ENCODE assay signal across 9 cellular contexts in the genomic region with DNA sequence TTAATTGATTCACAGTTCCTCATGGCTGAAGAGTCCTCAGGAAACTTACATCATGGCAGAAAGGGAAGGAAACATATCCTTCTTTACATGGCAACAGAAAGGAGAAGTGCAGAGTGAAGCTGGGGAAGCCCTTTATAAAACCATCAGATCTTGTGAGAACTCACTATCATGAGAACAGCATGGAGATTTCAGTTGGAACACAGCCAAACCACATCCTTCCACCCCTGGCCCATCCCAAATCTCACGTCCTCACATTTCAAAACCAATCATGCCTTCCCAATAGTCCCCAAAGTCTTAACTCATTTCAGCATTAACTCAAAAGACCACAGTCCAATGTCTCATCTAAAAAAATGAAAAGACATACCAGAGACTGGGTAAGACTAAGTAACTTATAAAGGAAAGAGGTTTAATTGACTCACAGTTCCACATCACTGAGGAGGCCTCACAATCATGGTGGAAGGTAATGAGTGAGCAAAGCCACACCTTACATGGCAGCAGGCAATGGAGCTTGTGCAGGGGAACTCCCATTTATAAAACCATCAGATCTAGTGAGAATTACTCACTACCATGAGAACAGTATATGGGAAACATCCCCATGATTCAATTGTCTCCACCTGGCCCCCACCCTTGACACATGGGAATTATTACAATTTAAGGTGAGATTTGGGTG.
DNase-seq lines count a peak whose midpoint lies in the region; ATAC-seq, FAIRE-seq and TF ChIP-seq lines count a peak whose summit lies in the region.
"Had no signal": no experiment of that assay in that cellular context is flagged by ENCODE, and none has a peak within 500 bp of the region (broad histone marks: within the 10 kb centered on the region; RNA-seq: fewer than 3 reads in every experiment).

No MANE protein-coding gene starts in this region.

- no peaks in the 10 kb centered on the region for H3K4me1 ChIP-seq in right lobe of liver
- no peaks in the 10 kb centered on the region for H3K4me1 ChIP-seq in HepG2 (ENCODE audit: insufficient read depth, low read length)

- no peak for DNase-seq in right lobe of liver
- DNase-seq in HepG2 (ENCODE audit: low spot score) = no peak
- DNase-seq in islet precursor cell = no peak
- no peak for DNase-seq in NCI-H2107 (lab: John Stamatoyannopoulos, UW)
- no peak for DNase-seq in WTC11 (ENCODE audit: low spot score)

- H3K4me3 ChIP-seq in right lobe of liver = no peak overlapping the region
- no peak overlapping the region for H3K4me3 ChIP-seq in HepG2 (replicated peaks in 1 of 3; ENCODE audit: insufficient read depth in 1 of 3, low read depth in 2 of 3, low read length in 3 of 3)

- H3K36me3 ChIP-seq in right lobe of liver = no peaks in the 10 kb centered on the region
- no peaks in the 10 kb centered on the region for H3K36me3 ChIP-seq in HepG2 (replicated peaks in 1 of 2; ENCODE audit: control insufficient read depth in 1 of 2, insufficient read depth in 2 of 2, low read length in 2 of 2)

- WGBS in right lobe of liver (ENCODE audit: insufficient coverage, low coverage, low lambda C conversion rate, missing lambda C conversion rate) = 8% methylated on average over 1 of the region's 1 CpG
- WGBS in HepG2 (ENCODE audit: low lambda C conversion rate) = 0% methylated on average over 1 of the region's 1 CpG

- FAIRE-seq in HepG2 (lab: Jason Lieb, UNC) = no peak

- no peak for TF ChIP-seq RAD21 in HepG2 (CRISPR knock-in tag; IDR thresholded peaks at IDR 0.05)

- no peaks in the 10 kb centered on the region for H3K27me3 Mint-ChIP-seq in activated naive CD4-positive, alpha-beta T cell treated with anti-CD3 and anti-CD28 coated beads, Interleukin-2, amount 50 U/mL, for 24 hours
- H3K27me3 Mint-ChIP-seq in stimulated activated naive CD8-positive, alpha-beta T cell treated with anti-CD3 and anti-CD28 coated beads, Interleukin-15, Interleukin-2, amounts not matched to agents 100 ng/mL and 50 ng/mL, for 24 hours = no peaks in the 10 kb centered on the region
- H3K27me3 Mint-ChIP-seq in WTC11 (ENCODE audit: low read depth) = no peaks in the 10 kb centered on the region; the same call in 1 of the 2 replicates

- no peak for TF ChIP-seq POLR2A in right lobe of liver (IDR thresholded peaks at IDR 0.05)
- no peak for TF ChIP-seq POLR2A in HepG2 (IDR thresholded peaks at IDR 0.05; ENCODE audit: insufficient read depth in 1 of 2, low read depth in 2 of 2, low read length in 2 of 2)

- no peak overlapping the region for H2AFZ ChIP-seq in HepG2 (ENCODE audit: low read length)

- no peak overlapping the region for H3K9ac ChIP-seq in HepG2 (ENCODE audit: insufficient read depth, low read depth, low read length)

- no peaks in the 10 kb centered on the region for H4K20me1 ChIP-seq in HepG2 (ENCODE audit: insufficient read depth, low read length)

- H3K27ac ChIP-seq in right lobe of liver = no peak overlapping the region
- H3K27ac ChIP-seq in HepG2 (ENCODE audit: extremely low read length, insufficient read depth, low read length) = no peak overlapping the region
- H3K27ac ChIP-seq: C4-2B had no signal

- H3K9me3 ChIP-seq in right lobe of liver = no peaks in the 10 kb centered on the region
- H3K9me3 ChIP-seq in HepG2 (ENCODE audit: low read length) = peaks cover 90% of the 10 kb centered on the region

- H3K4me3 Mint-ChIP-seq in activated naive CD4-positive, alpha-beta T cell treated with anti-CD3 and anti-CD28 coated beads, Interleukin-2, amount 50 U/mL, for 24 hours = peak overlapping the region; percentile 82
- H3K4me3 Mint-ChIP-seq in stimulated activated naive CD8-positive, alpha-beta T cell treated with anti-CD3 and anti-CD28 coated beads, Interleukin-15, Interleukin-2, amounts not matched to agents 100 ng/mL and 50 ng/mL, for 24 hours = peak overlapping the region; percentile 61
- no peak overlapping the region for H3K4me3 Mint-ChIP-seq in WTC11

- TF ChIP-seq CTCF in right lobe of liver (IDR thresholded peaks at IDR 0.05) = no peak
- TF ChIP-seq CTCF in HepG2 (CRISPR knock-in tag; IDR thresholded peaks at IDR 0.05) = no peak
- TF ChIP-seq CTCF in WTC11 (IDR thresholded peaks at IDR 0.05) = no peak

- BruUV-seq in HepG2 (replicated peaks; lab: Mats Ljungman, UMichigan) = no TSS peak

- no peaks in the 10 kb centered on the region for H3K79me2 ChIP-seq in HepG2 (ENCODE audit: insufficient read depth, low read length)

- peaks cover 24% of the 10 kb centered on the region for H3K36me3 Mint-ChIP-seq in activated naive CD4-positive, alpha-beta T cell treated with anti-CD3 and anti-CD28 coated beads, Interleukin-2, amount 50 U/mL, for 24 hours
- peaks cover 64% of the 10 kb centered on the region for H3K36me3 Mint-ChIP-seq in stimulated activated naive CD8-positive, alpha-beta T cell treated with anti-CD3 and anti-CD28 coated beads, Interleukin-15, Interleukin-2, amounts not matched to agents 100 ng/mL and 50 ng/mL, for 24 hours (ENCODE audit: low read depth)
- no peaks in the 10 kb centered on the region for H3K36me3 Mint-ChIP-seq in WTC11

- H3K4me2 ChIP-seq in HepG2 (ENCODE audit: low read depth, low read length) = no peak overlapping the region

- TF ChIP-seq EP300 in HepG2 (IDR thresholded peaks at IDR 0.05; ENCODE audit: low read depth in 2 of 2, low read length in 2 of 2) (no peak), HepG2 (CRISPR knock-in tag; IDR thresholded peaks at IDR 0.05; ENCODE audit: borderline replicate concordance) (no peak)

- H3K27me3 ChIP-seq in right lobe of liver (no peaks in the 10 kb centered on the region), HepG2 (ENCODE audit: control insufficient read depth in 1 of 2, insufficient read depth in 2 of 2, low read length in 2 of 2) (no peaks in the 10 kb centered on the region)

- peak overlapping the region; percentile 100 for H3K27ac Mint-ChIP-seq in activated naive CD4-positive, alpha-beta T cell treated with anti-CD3 and anti-CD28 coated beads, Interleukin-2, amount 50 U/mL, for 24 hours
- peak overlapping the region; percentile 98 for H3K27ac Mint-ChIP-seq in stimulated activated naive CD8-positive, alpha-beta T cell treated with anti-CD3 and anti-CD28 coated beads, Interleukin-15, Interleukin-2, amounts not matched to agents 100 ng/mL and 50 ng/mL, for 24 hours
- no peak overlapping the region for H3K27ac Mint-ChIP-seq in WTC11

- POLR2A ChIA-PET in HepG2 (lab: Yijun Ruan, JAX) (no interaction called here), WTC11 (lab: Charles Lee) (no interaction called here)

- ATAC-seq in right lobe of liver = peak; percentile 25 to 57 (median 46)
- ATAC-seq in HepG2 = no peak
- peak; percentile 52 for ATAC-seq in HG03558 (IDR thresholded peaks at IDR 0.05; ENCODE audit: extremely low read depth, unreplicated experiment)
- no peak for ATAC-seq in WTC11

- intact Hi-C loops in right lobe of liver (cut with DNase I) = no loop called here
- intact Hi-C loops in HepG2 (cut with micrococcal nuclease; ENCODE audit: unreplicated experiment) = no loop called here

- in situ Hi-C loops in HepG2 (cut with HindIII; ENCODE audit: extremely low pct_ligation_motif_present, low pct_unique_long_range_greater_than_20kb) = no loop called here

- CTCF ChIA-PET in HepG2 (lab: Yijun Ruan, JAX; ENCODE audit: low intra/inter-chr PET ratio, low total read pairs) (no interaction called here), WTC11 (lab: Charles Lee) (no interaction called here)

- peaks cover 78% of the 10 kb centered on the region for H3K4me1 Mint-ChIP-seq in activated naive CD4-positive, alpha-beta T cell treated with anti-CD3 and anti-CD28 coated beads, Interleukin-2, amount 50 U/mL, for 24 hours
- H3K4me1 Mint-ChIP-seq in stimulated activated naive CD8-positive, alpha-beta T cell treated with anti-CD3 and anti-CD28 coated beads, Interleukin-15, Interleukin-2, amounts not matched to agents 100 ng/mL and 50 ng/mL, for 24 hours (ENCODE audit: low read depth) = peaks cover 83% of the 10 kb centered on the region
- H3K4me1 Mint-ChIP-seq in WTC11 = no peaks in the 10 kb centered on the region

- H3K9me3 Mint-ChIP-seq in activated naive CD4-positive, alpha-beta T cell treated with anti-CD3 and anti-CD28 coated beads, Interleukin-2, amount 50 U/mL, for 24 hours = peaks cover 20% of the 10 kb centered on the region
- peaks cover 21% of the 10 kb centered on the region for H3K9me3 Mint-ChIP-seq in stimulated activated naive CD8-positive, alpha-beta T cell treated with anti-CD3 and anti-CD28 coated beads, Interleukin-15, Interleukin-2, amounts not matched to agents 100 ng/mL and 50 ng/mL, for 24 hours
- peaks cover 17% of the 10 kb centered on the region for H3K9me3 Mint-ChIP-seq in WTC11

TF ChIP-seq in HepG2, 621 proteins besides CTCF, POLR2A, EP300 and RAD21:
- TF ChIP-seq TMF1 (CRISPR knock-in tag; IDR thresholded peaks at IDR 0.05; ENCODE audit: low read depth) (no peak), ETS1 (CRISPR knock-in tag; IDR thresholded peaks at IDR 0.05) (no peak), ZNF160 (CRISPR knock-in tag; IDR thresholded peaks at IDR 0.05) (no peak), TEAD2 (CRISPR knock-in tag; IDR thresholded peaks at IDR 0.05) (no peak), MTA1 (CRISPR knock-in tag; IDR thresholded peaks at IDR 0.05; ENCODE audit: borderline replicate concordance) (no peak)
TF ChIP-seq in HepG2: peak in this region for 0.

TF ChIP-seq in WTC11, 78 proteins besides CTCF, POLR2A, EP300 and RAD21 (continues in another document):
- no peak for TF ChIP-seq FOXJ3 (CRISPR knock-in tag; IDR thresholded peaks at IDR 0.05; ENCODE audit: borderline replicate concordance)
- TF ChIP-seq, protein P1, sequence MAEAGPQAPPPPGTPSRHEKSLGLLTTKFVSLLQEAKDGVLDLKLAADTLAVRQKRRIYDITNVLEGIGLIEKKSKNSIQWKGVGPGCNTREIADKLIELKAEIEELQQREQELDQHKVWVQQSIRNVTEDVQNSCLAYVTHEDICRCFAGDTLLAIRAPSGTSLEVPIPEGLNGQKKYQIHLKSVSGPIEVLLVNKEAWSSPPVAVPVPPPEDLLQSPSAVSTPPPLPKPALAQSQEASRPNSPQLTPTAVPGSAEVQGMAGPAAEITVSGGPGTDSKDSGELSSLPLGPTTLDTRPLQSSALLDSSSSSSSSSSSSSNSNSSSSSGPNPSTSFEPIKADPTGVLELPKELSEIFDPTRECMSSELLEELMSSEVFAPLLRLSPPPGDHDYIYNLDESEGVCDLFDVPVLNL (CRISPR knock-in tag; IDR thresholded peaks at IDR 0.05; ENCODE audit: borderline replicate concordance, low read depth) = no peak
- no peak for TF ChIP-seq ZNF121 (CRISPR knock-in tag; IDR thresholded peaks at IDR 0.05)
- TF ChIP-seq MXD4 (CRISPR knock-in tag; IDR thresholded peaks at IDR 0.05; ENCODE audit: borderline replicate concordance) = no peak

Comparison
In these comparisons a context has a peak if more than half of its experiments do, and no peak if none do; other contexts are left out.
1. ATAC-seq: peak in right lobe of liver (4 of 4) and HG03558 (single experiment); none in HepG2 (single experiment) and WTC11 (single experiment).